ENCODE assay signal across 8 cellular contexts in genomic region chrX:48522291-48522690, GRCh38. TPM values are rescaled to one million over a fixed set of nuclear protein-coding genes. Genes with fewer than 3 reads are reported as not detected.
A peak's percentile ranks its signal among the peaks of the same experiment; 100 is the strongest.
DNase-seq lines count a peak whose midpoint lies in the region; ATAC-seq and TF ChIP-seq lines count a peak whose summit lies in the region.

No MANE protein-coding gene starts in this region.

- peaks cover 24% of the 10 kb centered on the region for H3K4me1 Mint-ChIP-seq in activated T-cell treated with anti-CD3 and anti-CD28 coated beads, Interleukin-2, amount 50 U/mL, for 72 hours (ENCODE audit: low read depth)

- peak overlapping the region; percentile 86 to 91 for H3K4me3 Mint-ChIP-seq in activated T-cell treated with anti-CD3 and anti-CD28 coated beads, Interleukin-2, amount 50 U/mL, for 72 hours

- no peak for DNase-seq in activated T-cell treated with anti-CD3 and anti-CD28 coated beads, Interleukin-2, amount 50 U/mL, for 72 hours
- DNase-seq in activated T-cell treated with anti-CD3 and anti-CD28 coated beads, Interleukin-2, amount 50 U/mL, for 48 hours = no peak
- DNase-seq in astrocyte of the spinal cord (ENCODE audit: low read depth, low spot score) = no peak
- DNase-seq in right lobe of liver = peak; percentile 37 to 76 (median 67)
- DNase-seq in transverse colon = peak; percentile 48
- DNase-seq in NCI-H226 = no peak
- no peak for DNase-seq in AG20443 (ENCODE audit: low spot score)

- in situ Hi-C loops in astrocyte of the spinal cord (cut with HindIII; ENCODE audit: low sequenced_read_pairs) (no loop called here), transverse colon (cut with MboI; ENCODE audit: low pct_ligation_motif_present in 1 of 4, low pct_unique_long_range_greater_than_20kb in 1 of 4, low sequenced_read_pairs in 3 of 4) (no loop called here)

- H3K36me3 ChIP-seq in right lobe of liver = peaks cover 0 to 10% (median 6%) of the 10 kb centered on the region in 4 donors
- no peaks in the 10 kb centered on the region for H3K36me3 ChIP-seq in transverse colon

- H3K9me3 Mint-ChIP-seq in activated T-cell treated with anti-CD3 and anti-CD28 coated beads, Interleukin-2, amount 50 U/mL, for 72 hours = no peaks in the 10 kb centered on the region

- H3K4me3 ChIP-seq in astrocyte of the spinal cord (ENCODE audit: low read depth, low read length) (peak overlapping the region; percentile 65), right lobe of liver (peak overlapping the region; percentile 38 to 58 (median 52)), transverse colon (peak overlapping the region; percentile 23 to 77 (median 62))

- H3K4me1 ChIP-seq in right lobe of liver = no peaks in the 10 kb centered on the region
- H3K4me1 ChIP-seq in transverse colon = peaks cover 0 to 9% (median 4%) of the 10 kb centered on the region in 4 donors

- no peak for ATAC-seq in activated T-cell treated with anti-CD3 and anti-CD28 coated beads, Interleukin-2, amount 50 U/mL, for 72 hours (replicated peaks in 1 of 2)
- ATAC-seq in right lobe of liver (peak; percentile 56 to 77 (median 66)), HG02642 (IDR thresholded peaks at IDR 0.05; ENCODE audit: poor library complexity, unreplicated experiment) (no peak)

- intact Hi-C loops in right lobe of liver (cut with DNase I) (no loop called here), transverse colon (cut with DNase I; ENCODE audit: low total_unique reads) (no loop called here)

- no peaks in the 10 kb centered on the region for H3K9me3 ChIP-seq in right lobe of liver
- no peaks in the 10 kb centered on the region for H3K9me3 ChIP-seq in transverse colon

- TF ChIP-seq POLR2A in right lobe of liver (IDR thresholded peaks at IDR 0.05) (no peak), transverse colon (IDR thresholded peaks at IDR 0.05) (no peak)

- H3K27ac ChIP-seq in right lobe of liver (peak overlapping the region; percentile 57 to 83 (median 76)), transverse colon (peak overlapping the region; percentile 85 to 92 (median 86))

- TF ChIP-seq CTCF in astrocyte of the spinal cord (IDR thresholded peaks at IDR 0.05; ENCODE audit: low read depth, low read length) (no peak), right lobe of liver (IDR thresholded peaks at IDR 0.05) (no peak), transverse colon (IDR thresholded peaks at IDR 0.05) (no peak)

- H3K27me3 ChIP-seq in right lobe of liver = no peaks in the 10 kb centered on the region
- no peaks in the 10 kb centered on the region for H3K27me3 ChIP-seq in transverse colon

- peaks cover 9 to 14% of the 10 kb centered on the region in 2 donors for H3K36me3 Mint-ChIP-seq in activated T-cell treated with anti-CD3 and anti-CD28 coated beads, Interleukin-2, amount 50 U/mL, for 72 hours (ENCODE audit: insufficient read depth in 2 of 2)

- H3K27ac Mint-ChIP-seq in activated T-cell treated with anti-CD3 and anti-CD28 coated beads, Interleukin-2, amount 50 U/mL, for 72 hours = peak overlapping the region; percentile 91

- no peaks in the 10 kb centered on the region for H3K27me3 Mint-ChIP-seq in activated T-cell treated with anti-CD3 and anti-CD28 coated beads, Interleukin-2, amount 50 U/mL, for 72 hours (ENCODE audit: low read depth)

- WGBS in right lobe of liver (ENCODE audit: insufficient coverage, low coverage, low lambda C conversion rate, missing lambda C conversion rate) = 24% methylated on average over 8 of the region's 10 CpGs
- WGBS in transverse colon (ENCODE audit: low coverage in 1 of 2), 2 donors = 54% methylated on average over 10 of the region's 10 CpGs; no CpG with 5 or more reads in 1 of the 2 donors

- TF ChIP-seq EP300 in transverse colon (IDR thresholded peaks at IDR 0.05; ENCODE audit: low read depth) = no peak

RNA-seq across cellular contexts. Expression of gene EBP, which starts 0.7 kb away (rescaled TPM):
- total RNA-seq in activated T-cell treated with anti-CD3 and anti-CD28 coated beads, Interleukin-2, amount 50 U/mL, for 72 hours = 100 to 1,000 TPM; 112 to 113 TPM
- 100 to 1,000 TPM; 150 to 276 (median 225) TPM for total RNA-seq in right lobe of liver
- total RNA-seq in transverse colon = 10 to 100 TPM; 19.9 to 88.7 (median 67.6) TPM

RNA-seq across cellular contexts. Expression of gene PORCN, which starts 13.5 kb away (rescaled TPM):
- 10 to 100 TPM; 19.4 to 20.3 TPM for total RNA-seq in activated T-cell treated with anti-CD3 and anti-CD28 coated beads, Interleukin-2, amount 50 U/mL, for 72 hours
- total RNA-seq in right lobe of liver (1 to 10 TPM; 1.7 to 6.1 (median 1.9) TPM), transverse colon (10 to 100 TPM in 1 of 4 donors, 1 to 10 TPM in 3; 1.5 to 10.1 (median 8.2) TPM)

RNA-seq across cellular contexts. Expression of gene TBC1D25, which starts 17.2 kb away (rescaled TPM):
- total RNA-seq in activated T-cell treated with anti-CD3 and anti-CD28 coated beads, Interleukin-2, amount 50 U/mL, for 72 hours = 10 to 100 TPM; 20.4 to 20.5 TPM
- total RNA-seq in right lobe of liver (1 to 10 TPM; 4.3 to 7.5 (median 5.6) TPM), transverse colon (10 to 100 TPM in 3 of 4 donors, 1 to 10 TPM in 1; 8.1 to 27.7 (median 13.3) TPM)

RNA-seq across cellular contexts. Expression of gene FTSJ1, which starts 46.3 kb away (rescaled TPM):
- total RNA-seq in activated T-cell treated with anti-CD3 and anti-CD28 coated beads, Interleukin-2, amount 50 U/mL, for 72 hours = 10 to 100 TPM; 64.3 to 68.7 TPM
- total RNA-seq in right lobe of liver (10 to 100 TPM in 5 of 6 experiments, 1 to 10 TPM in 1; 9.9 to 30.4 (median 12.5) TPM), transverse colon (10 to 100 TPM; 15.3 to 33.2 (median 31.1) TPM)

RNA-seq across cellular contexts. Expression of gene RBM3, which starts 52.0 kb away (rescaled TPM):
- total RNA-seq in activated T-cell treated with anti-CD3 and anti-CD28 coated beads, Interleukin-2, amount 50 U/mL, for 72 hours = 100 to 1,000 TPM; 183 to 225 TPM
- total RNA-seq in right lobe of liver = 10 to 100 TPM; 14.7 to 69.0 (median 57.7) TPM
- 100 to 1,000 TPM in 3 of 4 donors, 10 to 100 TPM in 1; 65.7 to 157 (median 127) TPM for total RNA-seq in transverse colon

Comparison
In these comparisons a context has a peak if more than half of its experiments do, and no peak if none do; other contexts are left out.
1. ATAC-seq: peak in right lobe of liver (4 of 4); none in activated T-cell treated with anti-CD3 and anti-CD28 coated beads, Interleukin-2, amount 50 U/mL, for 72 hours (0 of 2) and HG02642 (single experiment).
2. DNase-seq: peak in right lobe of liver (3 of 3) and transverse colon (single experiment); none in activated T-cell treated with anti-CD3 and anti-CD28 coated beads, Interleukin-2, amount 50 U/mL, for 72 hours (0 of 2), activated T-cell treated with anti-CD3 and anti-CD28 coated beads, Interleukin-2, amount 50 U/mL, for 48 hours (0 of 2), astrocyte of the spinal cord (single experiment), NCI-H226 (single experiment) and AG20443 (single experiment).
3. Peak in every context shown above with its lines, with median percentiles within 50 percentile points of each other: H3K4me3 ChIP-seq.